Comparison of ENCODE assay signal across 18 cellular contexts in the genomic region with DNA sequence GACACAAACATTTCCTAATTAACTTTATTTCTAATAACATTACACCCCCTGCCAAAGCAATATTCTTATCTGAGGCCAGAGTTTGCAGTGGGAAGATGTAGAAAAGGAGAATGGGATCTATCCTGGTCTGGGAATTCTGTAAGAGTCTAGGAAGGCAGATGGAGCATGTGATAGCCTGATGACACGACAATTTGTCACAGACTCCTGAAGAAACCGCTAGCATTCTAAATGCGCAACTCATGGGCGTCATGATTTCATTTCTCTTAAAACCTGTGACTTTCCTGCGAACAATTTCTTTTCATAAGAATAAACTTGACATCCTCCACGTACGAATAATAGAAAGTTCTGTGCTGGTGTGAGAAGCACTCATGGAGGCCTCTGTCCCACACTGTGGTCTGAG.
"Had no signal": no experiment of that assay in that cellular context is flagged by ENCODE, and none has a peak within 500 bp of the region (broad histone marks: within the 10 kb centered on the region; RNA-seq: fewer than 3 reads in every experiment).

No MANE protein-coding gene starts in this region.

- H3K27ac ChIP-seq: SJCRH30, SK-N-MC had no signal

- H3K4me1 ChIP-seq: SJCRH30 had no signal

- DNase-seq: Karpas-422, KG1, MG63, NCI-H1092, NCI-H1105 treated with DMSO at 0.1 percent for 48 hours, NCI-H1436, NCI-H187, NCI-H2029, NCI-H2107, NCI-H2227 treated with DMSO at 0.1 percent for 48 hours, NCI-H524, NCI-H526 treated with DMSO at 0.1 percent for 48 hours, NCI-H774, SHP77 treated with DMSO at 0.1 percent for 48 hours, SJCRH30 had no signal

- H3K27me3 ChIP-seq: MG63, SJCRH30 had no signal

- H3K4me3 ChIP-seq: MG63, SJCRH30, SK-N-MC had no signal

- H3K9me3 ChIP-seq: MG63, SJCRH30 had no signal

- H3K36me3 ChIP-seq: MG63, SJCRH30 had no signal

- ATAC-seq: Panc1, Right ventricle myocardium inferior had no signal
